In genomic region chr19:7904074-7905020, GRCh38 we compare ENCODE assay signal across 1 cellular context.
TF ChIP-seq lines count a peak whose summit lies in the region.

No MANE protein-coding gene starts in this region.

TF ChIP-seq in HCT116, 20 proteins besides CTCF, POLR2A, EP300 and RAD21 (continued from another document):
- TF ChIP-seq REST (IDR thresholded peaks at IDR 0.05; ENCODE audit: low read depth): no peak
- no peak for TF ChIP-seq EGR1 (IDR thresholded peaks at IDR 0.05; ENCODE audit: low read depth)
- no peak for TF ChIP-seq ZBTB33 (IDR thresholded peaks at IDR 0.05; ENCODE audit: extremely low read depth, insufficient replicate concordance, low read length)
- no peak for TF ChIP-seq CBX3 (IDR thresholded peaks at IDR 0.05; ENCODE audit: low read depth)
- no peak for TF ChIP-seq ELF1 (IDR thresholded peaks at IDR 0.05; ENCODE audit: borderline replicate concordance, low read depth)
- TF ChIP-seq EZH2phosphoT487 (IDR thresholded peaks at IDR 0.05; ENCODE audit: borderline replicate concordance): no peak
- no peak for TF ChIP-seq EZH2 (IDR thresholded peaks at IDR 0.05)
